8 cellular contexts compared by ENCODE assay signal in the genomic region with DNA sequence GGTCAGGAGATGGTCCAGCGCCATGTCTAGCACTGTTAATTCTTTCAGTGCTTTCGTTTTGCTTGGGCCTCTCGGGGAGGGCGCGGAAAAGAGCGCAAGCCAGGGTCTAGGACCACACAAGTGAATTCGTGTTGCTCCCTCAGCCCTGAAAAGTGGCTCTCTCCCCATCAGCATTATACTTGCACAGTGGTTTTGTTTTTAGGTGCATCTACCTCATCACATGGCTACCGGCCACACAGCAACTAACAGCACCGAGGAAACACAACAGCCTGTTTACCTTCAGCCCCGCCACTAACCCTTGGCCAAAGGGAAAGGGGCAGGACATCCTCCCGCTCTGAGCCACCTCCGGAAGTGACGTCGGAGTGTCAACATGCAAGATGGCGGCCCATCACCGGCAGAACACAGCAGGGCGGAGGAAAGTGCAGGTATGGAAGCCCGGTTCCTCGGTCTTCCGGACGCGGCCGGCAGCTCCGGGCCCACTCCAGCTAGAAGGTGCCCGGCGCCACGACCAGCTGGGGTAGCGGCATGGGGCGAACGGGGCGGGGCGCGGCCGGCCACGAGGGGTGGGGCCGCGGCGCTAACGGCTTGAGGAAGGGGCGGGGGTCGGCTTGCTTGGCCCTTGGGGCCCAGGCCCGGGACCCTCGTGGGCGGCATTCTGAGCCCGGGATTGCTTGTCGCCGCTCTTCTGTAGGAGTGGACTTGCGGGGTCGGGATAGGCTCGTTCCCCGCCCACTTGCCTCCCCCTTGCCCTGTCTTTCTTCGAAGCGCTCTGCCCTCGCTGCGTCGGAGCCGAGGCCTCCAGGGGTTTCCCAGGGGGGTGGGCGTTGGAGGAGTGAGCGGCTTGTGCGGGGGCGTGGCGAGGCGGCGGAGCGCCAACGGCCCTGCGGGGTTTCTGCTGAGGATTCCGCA. TPM values are rescaled to one million over a fixed set of nuclear protein-coding genes. Genes with fewer than 3 reads are reported as not detected.
DNase-seq lines count a peak whose midpoint lies in the region; ATAC-seq and TF ChIP-seq lines count a peak whose summit lies in the region.

Gene SCN11A, minus strand, starts transcription at position 296 of the 909 bp plus-strand sequence. CDS start 101,582 bp downstream, outside the sequence.
Gene WDR48, plus strand, starts transcription at position 368 of the 909 bp plus-strand sequence. Its CDS starts 10 bp downstream, at position 378.

- CTCF ChIA-PET in T-cell (lab: Charles Lee), result interaction anchor here (0.6 to 1.8 kb wide), 4 partner anchors 13 to 236 kb away, joined by 3 to 7 read pairs (median 4); no protein-coding TSS in a partner anchor

- H3K4me3 ChIP-seq in left ventricle myocardium inferior, result peak within 1 kb of the TSS; percentile 100
- H3K4me3 ChIP-seq in upper lobe of right lung, result peak within 1 kb of the TSS; percentile 94

- DNase-seq in GM13977 (ENCODE audit: low spot score) (peak; percentile 95), NCI-H146 (lab: John Stamatoyannopoulos, UW) (peak; percentile 91), T-cell (peak; percentile 80 to 97 (median 92)), amniotic stem cell (lab: John Stamatoyannopoulos, UW) (peak; percentile 85), left ventricle myocardium inferior (peak; percentile 94), posterior vena cava (ENCODE audit: low spot score) (peak; percentile 98), upper lobe of right lung (peak; percentile 96)

- TF ChIP-seq CTCF in GM13977 (IDR thresholded peaks at IDR 0.05; ENCODE audit: extremely low read depth, insufficient read depth, missing control alignments), result no peak
- no peak for TF ChIP-seq CTCF in left ventricle myocardium inferior (IDR thresholded peaks at IDR 0.05; ENCODE audit: borderline replicate concordance)
- TF ChIP-seq CTCF in upper lobe of right lung (IDR thresholded peaks at IDR 0.05), result no peak

- in situ Hi-C loops in GM13977 (cut with MboI; ENCODE audit: low pct_unique_long_range_greater_than_20kb, low sequenced_read_pairs, unreplicated experiment), result no loop called here

- peaks cover 44% of the 10 kb centered on the region for H3K4me1 ChIP-seq in left ventricle myocardium inferior
- peaks cover 14% of the 10 kb centered on the region for H3K4me1 ChIP-seq in upper lobe of right lung

- peak within 1 kb of the TSS; percentile 92 to 95 (median 94) for H3K4me3 Mint-ChIP-seq in T-cell

- no peaks in the 10 kb centered on the region for H3K36me3 ChIP-seq in left ventricle myocardium inferior
- H3K36me3 ChIP-seq in upper lobe of right lung, result no peaks in the 10 kb centered on the region

- POLR2A ChIA-PET in T-cell (lab: Charles Lee), result interaction anchor here in 1 of 2 donors (0.6 kb wide), 1 partner anchor 29 kb away, joined by 3 read pairs; no protein-coding TSS in a partner anchor

- H3K27ac Mint-ChIP-seq in T-cell, result peak within 1 kb of the TSS; percentile 97 to 100

- H3K27me3 Mint-ChIP-seq in T-cell, result no peaks in the 10 kb centered on the region

- H3K27ac ChIP-seq in left ventricle myocardium inferior (replicated peaks) (peak within 1 kb of the TSS; percentile 95), upper lobe of right lung (peak within 1 kb of the TSS; percentile 95)

- H3K9me3 ChIP-seq in left ventricle myocardium inferior (replicated peaks) (no peaks in the 10 kb centered on the region), upper lobe of right lung (no peaks in the 10 kb centered on the region)

- intact Hi-C loops in left ventricle myocardium inferior (cut with micrococcal nuclease), result no loop called here
- intact Hi-C loops in posterior vena cava (cut with DNase I), result no loop called here
- intact Hi-C loops in upper lobe of right lung (cut with DNase I), result no loop called here

- H3K36me3 Mint-ChIP-seq in T-cell, result no peaks in the 10 kb centered on the region

- H3K4me1 Mint-ChIP-seq in T-cell, result peaks cover 66 to 76% (median 72%) of the 10 kb centered on the region in 3 donors

- H3K9me3 Mint-ChIP-seq in T-cell, result no peaks in the 10 kb centered on the region

- H3K27me3 ChIP-seq in left ventricle myocardium inferior (ENCODE audit: low read depth), result no peaks in the 10 kb centered on the region
- H3K27me3 ChIP-seq in upper lobe of right lung, result no peaks in the 10 kb centered on the region

- ATAC-seq in HG02870 (IDR thresholded peaks at IDR 0.05; ENCODE audit: unreplicated experiment) (peak; percentile 97), T-cell (replicated peaks in 1 of 4) (peak; percentile 92 to 97 (median 96)), upper lobe of right lung (peak; percentile 98)

RNA-seq across cellular contexts. Expression of gene SCN11A, which starts in this region (rescaled TPM):
- under 1 TPM; 0.07 to 0.23 (median 0.12) TPM for total RNA-seq in T-cell
- 0.05 TPM for total RNA-seq in left ventricle myocardium inferior
- total RNA-seq in posterior vena cava, result under 1 TPM; 0.28 to 0.29 TPM
- 0.14 TPM for total RNA-seq in upper lobe of right lung

RNA-seq across cellular contexts. Expression of gene WDR48, which starts in this region (rescaled TPM):
- 10 to 100 TPM; 54.2 to 90.3 (median 59.9) TPM for total RNA-seq in T-cell
- 33.6 TPM for total RNA-seq in left ventricle myocardium inferior
- total RNA-seq in posterior vena cava, result 10 to 100 TPM; 26.6 to 28.6 TPM
- 36.7 TPM for total RNA-seq in upper lobe of right lung

Comparison
In these comparisons a context has a peak if more than half of its experiments do, and no peak if none do; other contexts are left out.
1. Peak in every context shown above with its lines: DNase-seq, ATAC-seq, H3K4me3 ChIP-seq and H3K27ac ChIP-seq.